19 cellular contexts compared by ENCODE assay signal in genomic region chr17:29090746-29091395, GRCh38. TPM values are rescaled to one million over a fixed set of nuclear protein-coding genes. Genes with fewer than 3 reads are reported as not detected.
A peak's percentile ranks its signal among the peaks of the same experiment; 100 is the strongest.
DNase-seq lines count a peak whose midpoint lies in the region; ATAC-seq and TF ChIP-seq lines count a peak whose summit lies in the region.
"Had no signal": no experiment of that assay in that cellular context is flagged by ENCODE, and none has a peak within 500 bp of the region (broad histone marks: within the 10 kb centered on the region; RNA-seq: fewer than 3 reads in every experiment).

No MANE protein-coding gene starts in this region.

- H3K4me1 ChIP-seq in neural progenitor cell, result peaks cover 30% of the 10 kb centered on the region
- H3K4me1 ChIP-seq: right lobe of liver, tibial artery had no signal

- H3F3A ChIP-seq in neural progenitor cell (ENCODE audit: low read depth), result peaks cover 28% of the 10 kb centered on the region

- H3K9ac ChIP-seq in neural progenitor cell, result no peak overlapping the region

- DNase-seq in D341Med (ENCODE audit: low spot score) (peak; percentile 67), NCI-H1694 (lab: John Stamatoyannopoulos, UW) (peak; percentile 60), caudate nucleus (lab: John Stamatoyannopoulos, UW) (peak in 46 of 61 donors; percentile 13 to 81 (median 40)), neural progenitor cell (ENCODE audit: low spot score) (peak; percentile 48), kidney glomerular epithelial cell (lab: John Stamatoyannopoulos, UW) (no peak), GM10248 (ENCODE audit: extremely low spot score) (no peak)
- no peak for DNase-seq in activated CD4-positive, alpha-beta T cell treated with anti-CD3 and anti-CD28 coated beads, Interleukin-2, amount 10 ng/mL, durations not matched to agents 7 days and 5 days
- DNase-seq: activated CD4-positive, alpha-beta T cell treated with anti-CD3 and anti-CD28 coated beads for 36 hours; activated naive CD4-positive, alpha-beta T cell treated with anti-CD3 and anti-CD28 coated beads, Interleukin-2, amount 10 ng/mL, durations not matched to agents 7 days and 5 days; GOT3; NCI-H2029 treated with DMSO at 0.1 percent for 48 hours; stimulated activated CD4-positive, alpha-beta T cell treated with anti-CD3 and anti-CD28 coated beads, Interleukin-1b, Interleukin-23, amount 100 ng/mL, for 48 hours; tibial artery had no signal

- H3K9me3 ChIP-seq in neural progenitor cell (ENCODE audit: low read depth), result no peaks in the 10 kb centered on the region
- H3K9me3 ChIP-seq: right lobe of liver, tibial artery had no signal

- peak overlapping the region; percentile 24 for H3K4me2 ChIP-seq in neural progenitor cell

- no peaks in the 10 kb centered on the region for H3K9me3 Mint-ChIP-seq in neural progenitor cell
- H3K9me3 Mint-ChIP-seq in activated CD4-positive, alpha-beta T cell treated with anti-CD3 and anti-CD28 coated beads, Interleukin-2, amount 10 ng/mL, durations not matched to agents 7 days and 5 days, result no peaks in the 10 kb centered on the region
- H3K9me3 Mint-ChIP-seq: activated naive CD4-positive, alpha-beta T cell treated with anti-CD3 and anti-CD28 coated beads, Interleukin-2, amount 10 ng/mL, durations not matched to agents 7 days and 5 days; nephron; T-helper 2 cell treated with Interferon-gamma antibody and Interleukin-4, amounts not matched to agents 5 μg/mL and 100 μg/mL, for 36 hours had no signal

- ATAC-seq in GM19023 (IDR thresholded peaks at IDR 0.05; ENCODE audit: unreplicated experiment), result no peak
- ATAC-seq: activated CD4-positive, alpha-beta T cell treated with anti-CD3 and anti-CD28 coated beads for 36 hours; right lobe of liver had no signal

- H2AFZ ChIP-seq in neural progenitor cell (replicated peaks), result no peak overlapping the region

- no peak overlapping the region for H3K27ac Mint-ChIP-seq in neural progenitor cell
- no peak overlapping the region for H3K27ac Mint-ChIP-seq in activated CD4-positive, alpha-beta T cell treated with anti-CD3 and anti-CD28 coated beads, Interleukin-2, amount 10 ng/mL, durations not matched to agents 7 days and 5 days
- H3K27ac Mint-ChIP-seq: activated CD4-positive, alpha-beta T cell treated with anti-CD3 and anti-CD28 coated beads for 36 hours; nephron; T-helper 2 cell treated with Interferon-gamma antibody and Interleukin-4, amounts not matched to agents 5 μg/mL and 100 μg/mL, for 36 hours had no signal

- H3K4me1 Mint-ChIP-seq in neural progenitor cell, result peaks cover 6% of the 10 kb centered on the region
- H3K4me1 Mint-ChIP-seq in activated CD4-positive, alpha-beta T cell treated with anti-CD3 and anti-CD28 coated beads, Interleukin-2, amount 10 ng/mL, durations not matched to agents 7 days and 5 days, result no peaks in the 10 kb centered on the region
- H3K4me1 Mint-ChIP-seq: activated CD4-positive, alpha-beta T cell treated with anti-CD3 and anti-CD28 coated beads for 36 hours; activated naive CD4-positive, alpha-beta T cell treated with anti-CD3 and anti-CD28 coated beads, Interleukin-2, amount 10 ng/mL, durations not matched to agents 7 days and 5 days had no signal

- POLR2A ChIA-PET in activated CD4-positive, alpha-beta T cell treated with anti-CD3 and anti-CD28 coated beads, Interleukin-2, amount 10 ng/mL, durations not matched to agents 7 days and 5 days (lab: Charles Lee), result no interaction called here
- POLR2A ChIA-PET in GM10248 (lab: Yijun Ruan, JAX), result no interaction called here

- TF ChIP-seq CTCF in neural progenitor cell (IDR thresholded peaks at IDR 0.05) (peak; percentile 17), GM10248 (IDR thresholded peaks at IDR 0.05; ENCODE audit: control extremely low read depth, extremely low read depth, low read depth, missing control alignments) (no peak)

- no peak overlapping the region for H3K4me3 Mint-ChIP-seq in neural progenitor cell
- no peak overlapping the region for H3K4me3 Mint-ChIP-seq in activated CD4-positive, alpha-beta T cell treated with anti-CD3 and anti-CD28 coated beads, Interleukin-2, amount 10 ng/mL, durations not matched to agents 7 days and 5 days
- H3K4me3 Mint-ChIP-seq: activated CD4-positive, alpha-beta T cell treated with anti-CD3 and anti-CD28 coated beads for 36 hours; activated naive CD4-positive, alpha-beta T cell treated with anti-CD3 and anti-CD28 coated beads, Interleukin-2, amount 10 ng/mL, durations not matched to agents 7 days and 5 days; nephron; T-helper 2 cell treated with Interferon-gamma antibody and Interleukin-4, amounts not matched to agents 5 μg/mL and 100 μg/mL, for 36 hours had no signal

- CTCF ChIA-PET in activated CD4-positive, alpha-beta T cell treated with anti-CD3 and anti-CD28 coated beads, Interleukin-2, amount 10 ng/mL, durations not matched to agents 7 days and 5 days (lab: Charles Lee), result interaction anchor here (1.0 to 3.7 kb wide), 4 partner anchors 9 to 31 kb away, joined by 3 to 16 read pairs (median 6); no protein-coding TSS in a partner anchor
- CTCF ChIA-PET in GM10248 (lab: Yijun Ruan, JAX), result interaction anchor here (1.0 to 3.0 kb wide), 9 partner anchors 11 to 138 kb away, joined by 3 to 21 read pairs (median 4); partner anchors contain the start of gene MYO18A

- H3K4me3 ChIP-seq in neural progenitor cell, result no peak overlapping the region
- H3K4me3 ChIP-seq: lung, right lobe of liver, tibial artery had no signal

- H3K27me3 ChIP-seq in neural progenitor cell, result no peaks in the 10 kb centered on the region
- H3K27me3 ChIP-seq: right lobe of liver, tibial artery had no signal

- H3K27me3 Mint-ChIP-seq in neural progenitor cell (ENCODE audit: insufficient read depth, low read depth), result peaks cover 7% of the 10 kb centered on the region
- no peaks in the 10 kb centered on the region for H3K27me3 Mint-ChIP-seq in activated CD4-positive, alpha-beta T cell treated with anti-CD3 and anti-CD28 coated beads, Interleukin-2, amount 10 ng/mL, durations not matched to agents 7 days and 5 days
- H3K27me3 Mint-ChIP-seq: activated CD4-positive, alpha-beta T cell treated with anti-CD3 and anti-CD28 coated beads for 36 hours; activated naive CD4-positive, alpha-beta T cell treated with anti-CD3 and anti-CD28 coated beads, Interleukin-2, amount 10 ng/mL, durations not matched to agents 7 days and 5 days had no signal

- no peaks in the 10 kb centered on the region for H4K20me1 ChIP-seq in neural progenitor cell (ENCODE audit: low read depth)

- H3K36me3 Mint-ChIP-seq in neural progenitor cell, result peaks cover 20% of the 10 kb centered on the region
- peaks cover 22% of the 10 kb centered on the region for H3K36me3 Mint-ChIP-seq in activated CD4-positive, alpha-beta T cell treated with anti-CD3 and anti-CD28 coated beads, Interleukin-2, amount 10 ng/mL, durations not matched to agents 7 days and 5 days (ENCODE audit: low read depth)

- no peaks in the 10 kb centered on the region for H3K79me2 ChIP-seq in neural progenitor cell (ENCODE audit: low read depth)

- H3K27ac ChIP-seq in caudate nucleus (ENCODE audit: low read depth, low read length) (peak overlapping the region; percentile 95), neural progenitor cell (peak overlapping the region; percentile 20)
- H3K27ac ChIP-seq: C4-2B, right lobe of liver, tibial artery had no signal

- no peaks in the 10 kb centered on the region for H3K36me3 ChIP-seq in neural progenitor cell

RNA-seq across cellular contexts. Expression of gene PIPOX, which starts 47.9 kb away (rescaled TPM):
- total RNA-seq in neural progenitor cell (ENCODE audit: low replicate concordance), result 3.7 and 8.8 TPM in 2 replicates
- total RNA-seq in activated CD4-positive, alpha-beta T cell treated with anti-CD3 and anti-CD28 coated beads, Interleukin-2, amount 10 ng/mL, durations not matched to agents 7 days and 5 days, result 1 to 10 TPM; 1.6 to 1.7 TPM

Comparison
In these comparisons a context has a peak if more than half of its experiments do, and no peak if none do; other contexts are left out.
1. DNase-seq: peak in D341Med (single experiment), NCI-H1694 (single experiment), caudate nucleus (46 of 61) and neural progenitor cell (single experiment); none in activated CD4-positive, alpha-beta T cell treated with anti-CD3 and anti-CD28 coated beads, Interleukin-2, amount 10 ng/mL, durations not matched to agents 7 days and 5 days (single experiment), kidney glomerular epithelial cell (single experiment) and GM10248 (single experiment).